Comparison of ENCODE assay signal across 6 cellular contexts in the genomic region with DNA sequence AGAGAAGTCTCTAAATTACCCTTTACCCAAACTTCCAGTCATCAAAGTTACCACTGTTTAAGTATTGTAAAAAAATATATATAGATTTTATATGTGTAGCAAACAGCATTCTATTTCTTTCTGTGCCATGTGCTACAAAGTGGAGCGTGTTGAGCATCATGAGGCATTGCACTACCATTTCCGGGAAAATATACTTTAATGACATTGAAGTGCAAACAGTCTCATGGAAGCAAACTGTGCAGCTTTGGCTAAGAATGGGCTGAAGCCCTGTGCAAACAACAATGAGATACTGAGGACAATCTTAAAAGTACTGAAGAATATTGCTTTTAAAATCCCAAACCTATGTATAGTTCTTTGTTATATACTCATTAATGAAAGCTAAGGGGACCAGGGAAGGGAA.
"Had no signal": no experiment of that assay in that cellular context is flagged by ENCODE, and none has a peak within 500 bp of the region (broad histone marks: within the 10 kb centered on the region; RNA-seq: fewer than 3 reads in every experiment).

No MANE protein-coding gene starts in this region.

- DNase-seq: H9, HCEC 1CT had no signal

- H3K27ac Mint-ChIP-seq: GM23338, H9, IgD-negative memory B cell had no signal

- ATAC-seq: GM23338, HepG2 had no signal

- H3K4me2 ChIP-seq: GM23338 had no signal

- H3K9me3 Mint-ChIP-seq: GM23338, H9 had no signal

- H3K4me3 Mint-ChIP-seq: GM23338, H9, IgD-negative memory B cell had no signal

- H3K4me3 ChIP-seq: GM23338 had no signal

- H3K27ac ChIP-seq: HL-60 had no signal

- H3K27me3 Mint-ChIP-seq: IgD-negative memory B cell had no signal

- H3K36me3 Mint-ChIP-seq: IgD-negative memory B cell had no signal

- H2AFZ ChIP-seq: GM23338 had no signal
